ENCODE assay signal across 22 cellular contexts in genomic region chr1:229642376-229642775, GRCh38.
"Had no signal": no experiment of that assay in that cellular context is flagged by ENCODE, and none has a peak within 500 bp of the region (broad histone marks: within the 10 kb centered on the region; RNA-seq: fewer than 3 reads in every experiment).

No MANE protein-coding gene starts in this region.

- H3K4me1 ChIP-seq: uterus had no signal

- H3K27ac Mint-ChIP-seq: activated CD4-positive, alpha-beta memory T cell treated with anti-CD3 and anti-CD28 coated beads, Interleukin-2, amount 10 ng/mL, durations not matched to agents 7 days and 5 days; activated CD8-positive, alpha-beta memory T cell treated with anti-CD3 and anti-CD28 coated beads, Interleukin-2, amount 10 ng/mL, durations not matched to agents 7 days and 5 days; activated naive CD8-positive, alpha-beta T cell; natural killer cell; T-helper 2 cell treated with Interferon-gamma antibody and Interleukin-4, amounts not matched to agents 5 μg/mL and 100 μg/mL, for 36 hours had no signal

- H3K9me3 Mint-ChIP-seq: activated CD4-positive, alpha-beta memory T cell treated with anti-CD3 and anti-CD28 coated beads, Interleukin-2, amount 10 ng/mL, durations not matched to agents 7 days and 5 days; brain; central memory CD8-positive, alpha-beta T cell; immature natural killer cell; natural killer cell; T-helper 2 cell treated with Interferon-gamma antibody and Interleukin-4, amounts not matched to agents 5 μg/mL and 100 μg/mL, for 36 hours had no signal

- H3K4me3 ChIP-seq: coronary artery, gastrocnemius medialis, heart right ventricle, tibial nerve, uterus had no signal

- ATAC-seq: activated CD8-positive, alpha-beta memory T cell treated with anti-CD3 and anti-CD28 coated beads, Interleukin-2, amount 10 ng/mL, durations not matched to agents 7 days and 5 days; gastrocnemius medialis; natural killer cell; stimulated activated naive CD8-positive, alpha-beta T cell treated with anti-CD3 and anti-CD28 coated beads, Interleukin-15, Interleukin-2, amounts not matched to agents 100 U/mL and 50 U/mL, for 24 hours had no signal

- H3K27ac ChIP-seq: coronary artery, heart right ventricle, tibial nerve, uterus had no signal

- H3K27me3 Mint-ChIP-seq: activated CD4-positive, alpha-beta memory T cell treated with anti-CD3 and anti-CD28 coated beads, Interleukin-2, amount 10 ng/mL, durations not matched to agents 7 days and 5 days; activated CD8-positive, alpha-beta memory T cell treated with anti-CD3 and anti-CD28 coated beads, Interleukin-2, amount 10 ng/mL, durations not matched to agents 7 days and 5 days; activated naive CD8-positive, alpha-beta T cell; central memory CD8-positive, alpha-beta T cell had no signal

- H3K36me3 ChIP-seq: uterus had no signal

- H3K27me3 ChIP-seq: gastrocnemius medialis, heart right ventricle, tibial nerve, uterus had no signal

- H3K9me3 ChIP-seq: gastrocnemius medialis, heart right ventricle, tibial nerve, uterus had no signal

- H3K4me3 Mint-ChIP-seq: activated CD4-positive, alpha-beta memory T cell treated with anti-CD3 and anti-CD28 coated beads, Interleukin-2, amount 10 ng/mL, durations not matched to agents 7 days and 5 days; activated CD8-positive, alpha-beta memory T cell treated with anti-CD3 and anti-CD28 coated beads, Interleukin-2, amount 10 ng/mL, durations not matched to agents 7 days and 5 days; activated naive CD8-positive, alpha-beta T cell; brain; central memory CD8-positive, alpha-beta T cell; immature natural killer cell; natural killer cell; T-helper 2 cell treated with Interferon-gamma antibody and Interleukin-4, amounts not matched to agents 5 μg/mL and 100 μg/mL, for 36 hours had no signal

- DNase-seq: activated CD4-positive, alpha-beta memory T cell treated with anti-CD3 and anti-CD28 coated beads, Interleukin-2, amount 10 ng/mL, durations not matched to agents 7 days and 5 days; activated CD4-positive, alpha-beta T cell treated with anti-CD3 and anti-CD28 coated beads for 48 hours; activated CD4-positive, CD25-positive, alpha-beta regulatory T cell; activated effector memory CD4-positive, alpha-beta T cell treated with Interleukin-2 at 50 U/mL for 16 hours; activated T-cell treated with anti-CD3 and anti-CD28 coated beads, Interleukin-2, amount 50 U/mL, for 1 hour; anterior cingulate cortex; gastrocnemius medialis; heart right ventricle; immature natural killer cell; kidney glomerular epithelial cell; mesendoderm; natural killer cell; stimulated activated CD4-positive, alpha-beta T cell treated with anti-CD3 and anti-CD28 coated beads, Interleukin-2, amount 100 ng/mL, for 24 hours; stimulated activated naive CD8-positive, alpha-beta T cell treated with anti-CD3 and anti-CD28 coated beads, Interleukin-15, Interleukin-2, amounts not matched to agents 100 U/mL and 50 U/mL, for 24 hours; uterus had no signal
